ENCODE assay signal across 1 cellular context in genomic region chr15:40506964-40507571, GRCh38.
TF ChIP-seq lines count a peak whose summit lies in the region.

No MANE protein-coding gene starts in this region.

TF ChIP-seq in K562, 482 proteins besides CTCF, POLR2A, EP300 and RAD21 (continued from another document):
- peak; percentile 82 for TF ChIP-seq ZNF592 (IDR thresholded peaks at IDR 0.05)
- TF ChIP-seq, protein P1, sequence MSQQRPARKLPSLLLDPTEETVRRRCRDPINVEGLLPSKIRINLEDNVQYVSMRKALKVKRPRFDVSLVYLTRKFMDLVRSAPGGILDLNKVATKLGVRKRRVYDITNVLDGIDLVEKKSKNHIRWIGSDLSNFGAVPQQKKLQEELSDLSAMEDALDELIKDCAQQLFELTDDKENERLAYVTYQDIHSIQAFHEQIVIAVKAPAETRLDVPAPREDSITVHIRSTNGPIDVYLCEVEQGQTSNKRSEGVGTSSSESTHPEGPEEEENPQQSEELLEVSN (IDR thresholded peaks at IDR 0.05; ENCODE audit: borderline replicate concordance in 1 of 2, extremely low read depth in 1 of 2, insufficient read depth in 1 of 2, insufficient read length in 1 of 2, low read depth in 1 of 2, low read length in 1 of 2, poor library complexity in 1 of 2, severe bottlenecking in 1 of 2): peak; percentile 90 to 97
- TF ChIP-seq ZFX (CRISPR knock-in tag; IDR thresholded peaks at IDR 0.05): peak; percentile 54
- no peak for TF ChIP-seq ELK3 (CRISPR knock-in tag; IDR thresholded peaks at IDR 0.05)
- TF ChIP-seq, protein P2, sequence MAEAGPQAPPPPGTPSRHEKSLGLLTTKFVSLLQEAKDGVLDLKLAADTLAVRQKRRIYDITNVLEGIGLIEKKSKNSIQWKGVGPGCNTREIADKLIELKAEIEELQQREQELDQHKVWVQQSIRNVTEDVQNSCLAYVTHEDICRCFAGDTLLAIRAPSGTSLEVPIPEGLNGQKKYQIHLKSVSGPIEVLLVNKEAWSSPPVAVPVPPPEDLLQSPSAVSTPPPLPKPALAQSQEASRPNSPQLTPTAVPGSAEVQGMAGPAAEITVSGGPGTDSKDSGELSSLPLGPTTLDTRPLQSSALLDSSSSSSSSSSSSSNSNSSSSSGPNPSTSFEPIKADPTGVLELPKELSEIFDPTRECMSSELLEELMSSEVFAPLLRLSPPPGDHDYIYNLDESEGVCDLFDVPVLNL (CRISPR knock-in tag; IDR thresholded peaks at IDR 0.05; ENCODE audit: low read depth): no peak
- TF ChIP-seq NELFE (IDR thresholded peaks at IDR 0.05; ENCODE audit: insufficient read depth, insufficient read length): no peak
- TF ChIP-seq LEF1 (IDR thresholded peaks at IDR 0.05): peak; percentile 60
- TF ChIP-seq HDAC1 (IDR thresholded peaks at IDR 0.05): peak in 1 of 2 experiments; percentile 56; a peak in 2 of 4 replicates
- peak; percentile 69 for TF ChIP-seq CTBP1 (IDR thresholded peaks at IDR 0.05; ENCODE audit: borderline replicate concordance)
- no peak for TF ChIP-seq NFIX (CRISPR knock-in tag; IDR thresholded peaks at IDR 0.05; ENCODE audit: low read depth)
- peak; percentile 91 for TF ChIP-seq MGA (IDR thresholded peaks at IDR 0.05)
- peak; percentile 86 for TF ChIP-seq HMGN3 (IDR thresholded peaks at IDR 0.05; ENCODE audit: borderline replicate concordance, extremely low read depth, insufficient read length, low read depth, low read length)
- peak in 2 of 3 experiments; percentile 50 to 72 for TF ChIP-seq YY1 (IDR thresholded peaks at IDR 0.05; ENCODE audit: borderline replicate concordance in 1 of 3, control insufficient read depth in 1 of 3, extremely low read depth in 1 of 3, insufficient read depth in 3 of 3, insufficient read length in 1 of 3, insufficient replicate concordance in 2 of 3, low read depth in 1 of 3, low read length in 2 of 3)
- TF ChIP-seq, protein P3, sequence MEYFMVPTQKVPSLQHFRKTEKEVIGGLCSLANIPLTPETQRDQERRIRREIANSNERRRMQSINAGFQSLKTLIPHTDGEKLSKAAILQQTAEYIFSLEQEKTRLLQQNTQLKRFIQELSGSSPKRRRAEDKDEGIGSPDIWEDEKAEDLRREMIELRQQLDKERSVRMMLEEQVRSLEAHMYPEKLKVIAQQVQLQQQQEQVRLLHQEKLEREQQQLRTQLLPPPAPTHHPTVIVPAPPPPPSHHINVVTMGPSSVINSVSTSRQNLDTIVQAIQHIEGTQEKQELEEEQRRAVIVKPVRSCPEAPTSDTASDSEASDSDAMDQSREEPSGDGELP (CRISPR knock-in tag; IDR thresholded peaks at IDR 0.05; ENCODE audit: borderline replicate concordance): peak; percentile 77; the same call in 1 of the 2 replicates
- TF ChIP-seq JUN (IDR thresholded peaks at IDR 0.05; ENCODE audit: borderline replicate concordance, low read depth, low read length): 0 out of 2 replicates have a peak, but pooled peaks have one; percentile 26
- no peak for TF ChIP-seq JUN (CRISPR knock-in tag; IDR thresholded peaks at IDR 0.05; ENCODE audit: borderline replicate concordance)
- TF ChIP-seq RBM17 (IDR thresholded peaks at IDR 0.05; ENCODE audit: borderline replicate concordance, low read depth, low read length): no peak
- 0 out of 2 replicates have a peak, but pooled peaks have one; percentile 13 for TF ChIP-seq PHF21A (IDR thresholded peaks at IDR 0.05; ENCODE audit: borderline replicate concordance, low read depth)
- TF ChIP-seq HCFC1 (IDR thresholded peaks at IDR 0.05; ENCODE audit: low read depth, low read length): peak; percentile 42; the same call in 1 of the 2 replicates
- peak; percentile 91 for TF ChIP-seq POLR2G (IDR thresholded peaks at IDR 0.05; ENCODE audit: low read depth, low read length)
- TF ChIP-seq ZNF175 (CRISPR knock-in tag; IDR thresholded peaks at IDR 0.05; ENCODE audit: low read depth): 0 out of 2 replicates have a peak, but pooled peaks have one; percentile 27
